ENCODE assay signal across 10 cellular contexts in the genomic region with DNA sequence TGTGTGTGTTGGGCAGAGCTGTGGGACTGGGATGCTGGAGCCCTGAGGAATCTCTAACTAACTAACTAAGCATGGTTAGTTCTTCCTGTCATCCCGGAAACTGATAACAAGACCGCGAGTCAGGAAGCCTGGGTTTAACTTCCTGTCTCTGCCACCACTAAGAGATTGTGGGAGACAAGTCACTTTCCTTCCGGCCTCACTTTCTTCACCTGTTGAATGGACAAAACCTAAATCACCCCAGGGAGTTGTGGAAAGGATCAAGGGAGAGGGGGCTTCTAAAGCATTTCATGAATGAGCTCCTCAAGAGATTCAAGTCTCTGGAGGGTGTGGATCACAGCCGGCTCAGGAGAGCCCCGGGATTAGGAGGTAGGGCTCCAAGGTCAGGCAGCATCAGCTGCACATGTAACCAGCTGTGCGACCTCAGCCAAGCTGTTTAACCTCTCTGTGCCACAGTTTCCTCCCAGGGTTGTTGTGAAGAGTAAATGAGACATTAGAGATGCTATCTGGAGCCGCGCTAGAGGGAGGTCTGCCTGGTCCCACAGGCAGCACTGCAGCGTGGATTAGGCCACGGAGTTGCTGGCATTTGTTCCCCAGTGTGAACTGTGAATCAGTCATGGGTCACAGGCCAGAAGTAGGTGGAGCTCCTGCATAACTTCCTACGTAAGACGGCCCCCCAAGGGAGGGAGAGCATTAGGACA.
DNase-seq lines count a peak whose midpoint lies in the region; ATAC-seq, FAIRE-seq and TF ChIP-seq lines count a peak whose summit lies in the region.
"Had no signal": no experiment of that assay in that cellular context is flagged by ENCODE, and none has a peak within 500 bp of the region (broad histone marks: within the 10 kb centered on the region; RNA-seq: fewer than 3 reads in every experiment).

No MANE protein-coding gene starts in this region.

- H3K27ac ChIP-seq in kidney (ENCODE audit: low read depth in 2 of 2, low read length in 2 of 2): no peak overlapping the region
- H3K27ac ChIP-seq: tibial artery had no signal

- intact Hi-C loops in kidney (cut with DNase I): no loop called here

- H3K9ac ChIP-seq in kidney (ENCODE audit: low read length in 2 of 2): no peak overlapping the region

- no peak for TF ChIP-seq POLR2A in erythroblast (IDR thresholded peaks at IDR 0.05; ENCODE audit: low read length)

- ATAC-seq in GM19328 (IDR thresholded peaks at IDR 0.05; ENCODE audit: unreplicated experiment): no peak

- DNase-seq in stimulated activated CD4-positive, alpha-beta T cell treated with anti-CD3 and anti-CD28 coated beads, Interleukin-1b, Interleukin-23, amount 100 ng/mL, for 48 hours: peak; percentile 16
- no peak for DNase-seq in stimulated activated CD4-positive, alpha-beta T cell treated with anti-CD3 and anti-CD28 coated beads, Interleukin-4, amount 100 ng/mL, for 1 hour
- peak; percentile 8 for DNase-seq in activated CD4-positive, alpha-beta T cell treated with anti-CD3 and anti-CD28 coated beads, Interleukin-2, amount 50 U/mL, for 1 hour
- DNase-seq in fibroblast of mammary gland (ENCODE audit: low read depth): peak; percentile 74
- no peak for DNase-seq in kidney
- DNase-seq in erythroblast (lab: John Stamatoyannopoulos, UW): no peak
- no peak for DNase-seq in SK-N-DZ (ENCODE audit: low spot score)
- DNase-seq: tibial artery had no signal

- H3K4me1 ChIP-seq in kidney (ENCODE audit: control insufficient read depth in 1 of 2, insufficient read depth in 1 of 2, low read depth in 1 of 2, low read length in 2 of 2): peaks cover 0 to 5% of the 10 kb centered on the region in 2 donors

- H3K36me3 ChIP-seq in kidney (ENCODE audit: control insufficient read depth in 1 of 2, insufficient read depth in 2 of 2, low read length in 2 of 2): no peaks in the 10 kb centered on the region
- H3K36me3 ChIP-seq: tibial artery had no signal

- H3K9me3 ChIP-seq in kidney (ENCODE audit: control insufficient read depth in 1 of 2, low read length in 2 of 2): no peaks in the 10 kb centered on the region
- H3K9me3 ChIP-seq: tibial artery had no signal

- no peak for FAIRE-seq in kidney (lab: Jason Lieb, UNC)

- TF ChIP-seq CTCF in fibroblast of mammary gland (conservative IDR thresholded peaks at IDR 0.05; ENCODE audit: control insufficient read depth, insufficient read depth, low read depth, low read length) (no peak), kidney (IDR thresholded peaks at IDR 0.05; ENCODE audit: borderline replicate concordance, extremely low read depth, insufficient read depth) (no peak)

- H3K4me3 ChIP-seq in fibroblast of mammary gland (ENCODE audit: control insufficient read depth, low read depth, low read length) (no peak overlapping the region), kidney (ENCODE audit: low read length in 2 of 2) (no peak overlapping the region)
- H3K4me3 ChIP-seq: smooth muscle cell, tibial artery had no signal

Comparison
In these comparisons a context has a peak if more than half of its experiments do, and no peak if none do; other contexts are left out.
1. DNase-seq: peak in stimulated activated CD4-positive, alpha-beta T cell treated with anti-CD3 and anti-CD28 coated beads, Interleukin-1b, Interleukin-23, amount 100 ng/mL, for 48 hours (single experiment), activated CD4-positive, alpha-beta T cell treated with anti-CD3 and anti-CD28 coated beads, Interleukin-2, amount 50 U/mL, for 1 hour (single experiment) and fibroblast of mammary gland (single experiment); none in stimulated activated CD4-positive, alpha-beta T cell treated with anti-CD3 and anti-CD28 coated beads, Interleukin-4, amount 100 ng/mL, for 1 hour (single experiment), kidney (single experiment), erythroblast (0 of 2) and SK-N-DZ (single experiment).